ENCODE assay signal across 8 cellular contexts in the genomic region with DNA sequence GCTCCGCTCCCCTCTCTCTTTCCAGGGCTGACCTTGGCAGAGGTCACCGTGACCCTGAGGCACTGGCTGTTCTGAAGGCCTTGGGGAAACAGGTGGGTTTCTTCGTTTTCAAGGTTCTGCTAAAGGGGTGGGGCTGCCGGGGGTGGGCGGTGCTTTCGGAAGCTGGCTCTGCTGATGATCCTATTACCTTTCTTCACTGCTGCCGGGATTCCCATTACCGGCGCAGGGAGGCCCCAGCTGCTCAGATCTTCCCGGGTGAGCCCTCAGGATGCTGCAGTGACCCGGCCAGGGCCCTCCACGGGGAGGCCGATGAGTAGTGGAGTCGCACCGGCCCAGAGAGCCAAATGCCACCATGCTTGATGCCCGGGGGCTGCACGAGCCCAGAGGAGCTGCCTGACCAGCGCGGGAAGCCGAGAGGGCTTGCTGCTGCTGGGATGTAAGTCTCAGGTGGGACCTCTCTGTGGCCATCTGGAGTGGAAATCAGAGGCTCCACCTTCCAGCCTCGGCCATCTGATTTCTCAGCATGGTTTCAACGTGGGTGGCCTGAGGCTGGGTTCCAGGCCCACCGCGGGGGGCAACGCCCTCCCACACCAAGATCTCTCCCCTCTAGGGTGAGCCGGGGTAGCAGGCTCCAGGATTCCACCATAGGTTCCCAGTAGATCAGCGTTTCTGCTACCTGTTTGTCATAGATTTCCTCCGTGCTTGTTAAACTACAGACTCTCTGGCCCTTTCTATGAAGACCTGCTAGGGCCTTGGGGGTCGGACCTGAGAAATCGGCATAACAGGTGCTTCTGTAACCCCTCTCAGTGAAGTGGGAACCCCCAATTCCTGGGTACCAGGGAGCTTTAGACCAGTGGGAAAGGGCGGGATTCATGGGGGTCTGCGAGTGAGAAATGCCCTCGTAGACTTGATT. TPM values are rescaled to one million over a fixed set of nuclear protein-coding genes. Genes with fewer than 3 reads are reported as not detected.
DNase-seq lines count a peak whose midpoint lies in the region; ATAC-seq and TF ChIP-seq lines count a peak whose summit lies in the region.

No MANE protein-coding gene starts in this region.

- H3K27me3 Mint-ChIP-seq in T-cell: no peaks in the 10 kb centered on the region

- POLR2A ChIA-PET in HEK293 (lab: Yijun Ruan, JAX) (interaction anchor here (1.0 kb wide), 1 partner anchor 10 kb away, joined by 5 read pairs; no protein-coding TSS in a partner anchor), T-cell (lab: Charles Lee) (no interaction called here)

- no peak for TF ChIP-seq POLR2A in sigmoid colon (IDR thresholded peaks at IDR 0.05)

- intact Hi-C loops in sigmoid colon (cut with DNase I): loop anchor here (5.0 to 10.0 kb wide), 3 partner anchors 70 to 420 kb away; a partner anchor contains a TSS
- intact Hi-C loops in dorsolateral prefrontal cortex (cut with DNase I): loop anchor here (10.0 kb wide), 3 partner anchors 110 to 420 kb away; a partner anchor contains a TSS

- H3K4me3 Mint-ChIP-seq in T-cell: peak overlapping the region; percentile 66 to 79 (median 76)

- WGBS in sigmoid colon, 2 donors: 42 to 63% methylated on average over 33 of the region's 33 CpGs

- TF ChIP-seq CTCF in HEK293 (tag by site-specific recombination; IDR thresholded peaks at IDR 0.05) (no peak), fibroblast of mammary gland (conservative IDR thresholded peaks at IDR 0.05; ENCODE audit: control insufficient read depth, insufficient read depth, low read depth, low read length) (no peak), sigmoid colon (IDR thresholded peaks at IDR 0.05) (no peak), dorsolateral prefrontal cortex (IDR thresholded peaks at IDR 0.05 in 54 of 56, conservative IDR thresholded peaks at IDR 0.05 in 2 of 56; ENCODE audit: low read depth in 1 of 56, partially characterized antibody in 56 of 56) (no peak)

- no peak overlapping the region for H3K4me3 ChIP-seq in HEK293 (ENCODE audit: low read depth, low read length)
- peak overlapping the region; percentile 2 for H3K4me3 ChIP-seq in fibroblast of mammary gland (ENCODE audit: control insufficient read depth, low read depth, low read length)
- peak overlapping the region in 3 of 4 donors; percentile 60 to 70 (median 66) for H3K4me3 ChIP-seq in sigmoid colon
- peak overlapping the region in 17 of 59 donors; percentile 48 to 75 (median 67) for H3K4me3 ChIP-seq in dorsolateral prefrontal cortex

- peak overlapping the region in 1 of 2 donors; percentile 39 for H3K27ac Mint-ChIP-seq in T-cell

- peaks cover 7 to 14% (median 9%) of the 10 kb centered on the region in 3 donors for H3K4me1 Mint-ChIP-seq in T-cell

- no peaks in the 10 kb centered on the region for H3K36me3 ChIP-seq in HEK293 (ENCODE audit: control insufficient read depth in 2 of 2, insufficient read depth in 1 of 2, low read length in 2 of 2)
- H3K36me3 ChIP-seq in sigmoid colon: no peaks in the 10 kb centered on the region

- no peak for TF ChIP-seq EP300 in sigmoid colon (IDR thresholded peaks at IDR 0.05)

- H3K27me3 ChIP-seq in sigmoid colon (no peaks in the 10 kb centered on the region), dorsolateral prefrontal cortex (peaks cover 0 to 19% (median 0%) of the 10 kb centered on the region in 45 donors)

- H3K27ac ChIP-seq in HEK293 (ENCODE audit: extremely low read depth, low read depth, low read length) (no peak overlapping the region; the same call in 1 of the 2 replicates), sigmoid colon (no peak overlapping the region), dorsolateral prefrontal cortex (no peak overlapping the region)

- H3K4me1 ChIP-seq in HEK293 (ENCODE audit: control insufficient read depth, insufficient read depth, low read length) (peaks cover 7% of the 10 kb centered on the region; the same call in 1 of the 2 replicates), sigmoid colon (peaks cover 0 to 19% (median 17%) of the 10 kb centered on the region in 4 donors)

- H3K9me3 Mint-ChIP-seq in T-cell: no peaks in the 10 kb centered on the region

- CTCF ChIA-PET in HEK293 (lab: Yijun Ruan, JAX): interaction anchor here (0.7 to 1.2 kb wide), 4 partner anchors 8 to 24 kb away, joined by 3 to 4 read pairs (median 3); no protein-coding TSS in a partner anchor
- CTCF ChIA-PET in T-cell (lab: Charles Lee): interaction anchor here in 1 of 2 donors (0.9 kb wide), 1 partner anchor 82 kb away, joined by 5 read pairs; no protein-coding TSS in a partner anchor

- DNase-seq in T-cell (no peak), fibroblast of mammary gland (ENCODE audit: low read depth) (peak; percentile 18), sigmoid colon (no peak), HUDEP-2 (lab: John Stamatoyannopoulos, UW; ENCODE audit: unreplicated experiment in 76 of 76) (no peak), dorsolateral prefrontal cortex (no peak)

- peak in 2 of 4 experiments; percentile 3 to 5 for ATAC-seq in T-cell (replicated peaks in 1 of 4)
- no peak for ATAC-seq in GM19463 (IDR thresholded peaks at IDR 0.05; ENCODE audit: unreplicated experiment)
- ATAC-seq in HG03521 (IDR thresholded peaks at IDR 0.05; ENCODE audit: unreplicated experiment): no peak

- no peaks in the 10 kb centered on the region for H3K9me3 ChIP-seq in HEK293 (ENCODE audit: control insufficient read depth, insufficient read depth, low read depth, low read length)
- no peaks in the 10 kb centered on the region for H3K9me3 ChIP-seq in sigmoid colon

- no peaks in the 10 kb centered on the region for H3K36me3 Mint-ChIP-seq in T-cell

TF ChIP-seq in HEK293, 187 proteins besides CTCF, POLR2A, EP300 and RAD21:
- no peak for TF ChIP-seq ZBTB17 (tag by site-specific recombination; IDR thresholded peaks at IDR 0.05)
- TF ChIP-seq, protein P1, sequence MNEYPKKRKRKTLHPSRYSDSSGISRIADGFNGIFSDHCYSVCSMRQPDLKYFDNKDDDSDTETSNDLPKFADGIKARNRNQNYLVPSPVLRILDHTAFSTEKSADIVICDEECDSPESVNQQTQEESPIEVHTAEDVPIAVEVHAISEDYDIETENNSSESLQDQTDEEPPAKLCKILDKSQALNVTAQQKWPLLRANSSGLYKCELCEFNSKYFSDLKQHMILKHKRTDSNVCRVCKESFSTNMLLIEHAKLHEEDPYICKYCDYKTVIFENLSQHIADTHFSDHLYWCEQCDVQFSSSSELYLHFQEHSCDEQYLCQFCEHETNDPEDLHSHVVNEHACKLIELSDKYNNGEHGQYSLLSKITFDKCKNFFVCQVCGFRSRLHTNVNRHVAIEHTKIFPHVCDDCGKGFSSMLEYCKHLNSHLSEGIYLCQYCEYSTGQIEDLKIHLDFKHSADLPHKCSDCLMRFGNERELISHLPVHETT (tag by site-specific recombination; IDR thresholded peaks at IDR 0.05): no peak
- TF ChIP-seq ZNF155 (tag by site-specific recombination; IDR thresholded peaks at IDR 0.05): no peak
- TF ChIP-seq GLIS1 (tag by site-specific recombination; IDR thresholded peaks at IDR 0.05): peak; percentile 31; the same call in 1 of the 2 replicates
- TF ChIP-seq, protein P2, sequence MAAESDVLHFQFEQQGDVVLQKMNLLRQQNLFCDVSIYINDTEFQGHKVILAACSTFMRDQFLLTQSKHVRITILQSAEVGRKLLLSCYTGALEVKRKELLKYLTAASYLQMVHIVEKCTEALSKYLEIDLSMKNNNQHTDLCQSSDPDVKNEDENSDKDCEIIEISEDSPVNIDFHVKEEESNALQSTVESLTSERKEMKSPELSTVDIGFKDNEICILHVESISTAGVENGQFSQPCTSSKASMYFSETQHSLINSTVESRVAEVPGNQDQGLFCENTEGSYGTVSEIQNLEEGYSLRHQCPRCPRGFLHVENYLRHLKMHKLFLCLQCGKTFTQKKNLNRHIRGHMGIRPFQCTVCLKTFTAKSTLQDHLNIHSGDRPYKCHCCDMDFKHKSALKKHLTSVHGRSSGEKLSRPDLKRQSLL (tag by site-specific recombination; IDR thresholded peaks at IDR 0.05): no peak
- TF ChIP-seq ZNF202 (tag by site-specific recombination; IDR thresholded peaks at IDR 0.05; ENCODE audit: borderline replicate concordance): no peak
- TF ChIP-seq ZNF423 (tag by site-specific recombination; IDR thresholded peaks at IDR 0.05): no peak
TF ChIP-seq in HEK293: peak in this region for 1.

RNA-seq across cellular contexts. Expression of a gene that starts 21.6 kb away (rescaled TPM):
- 100 to 1,000 TPM; 201 to 314 (median 278) TPM for total RNA-seq in T-cell
- 10 to 100 TPM in 3 of 4 donors, 1 to 10 TPM in 1; 8.9 to 16.8 (median 11.3) TPM for total RNA-seq in sigmoid colon
- 10 to 100 TPM in 1 of 3 donors, 1 to 10 TPM in 2; 1.2 to 24.0 (median 1.8) TPM for polyA plus RNA-seq in sigmoid colon
- total RNA-seq in dorsolateral prefrontal cortex: 10 to 100 TPM in 115 of 120 experiments, 1 to 10 TPM in 5; 6.5 to 45.5 (median 17.2) TPM

Comparison
In these comparisons a context has a peak if more than half of its experiments do, and no peak if none do; other contexts are left out.
1. RNA of a gene that starts 21.6 kb away (total RNA-seq): 201 to 314 TPM in T-cell; 6.5 to 45.5 TPM in dorsolateral prefrontal cortex and 8.9 to 16.8 TPM in sigmoid colon; every median in the first group is over 4 times any median in the second.